10 cellular contexts compared by ENCODE assay signal in genomic region chr5:61342066-61342465, GRCh38. TPM values are rescaled to one million over a fixed set of nuclear protein-coding genes. Genes with fewer than 3 reads are reported as not detected.
DNase-seq lines count a peak whose midpoint lies in the region.
"Had no signal": no experiment of that assay in that cellular context is flagged by ENCODE, and none has a peak within 500 bp of the region (broad histone marks: within the 10 kb centered on the region; RNA-seq: fewer than 3 reads in every experiment).

No MANE protein-coding gene starts in this region.

- no peak overlapping the region for H3K27ac ChIP-seq in mesendoderm (ENCODE audit: low read depth, low read length)

- H3K56ac ChIP-seq in mesendoderm (ENCODE audit: low read length) = no peak overlapping the region

- H3K4ac ChIP-seq in mesendoderm (ENCODE audit: low read depth, low read length) = no peak overlapping the region

- H3K27me3 ChIP-seq in mesendoderm (ENCODE audit: insufficient read depth, low read length, poor library complexity) = no peaks in the 10 kb centered on the region

- peaks cover 46% of the 10 kb centered on the region for H3K79me2 ChIP-seq in mesendoderm (ENCODE audit: control insufficient read depth, insufficient read depth, low read length)

- H3K4me3 ChIP-seq in mesendoderm (ENCODE audit: low read length) = no peak overlapping the region

- H3K18ac ChIP-seq in mesendoderm (ENCODE audit: low read length) = no peak overlapping the region

- no peak overlapping the region for H2BK15ac ChIP-seq in mesendoderm (replicated peaks; ENCODE audit: low read depth)

- H3K79me1 ChIP-seq in mesendoderm (ENCODE audit: low read length) = peaks cover 13% of the 10 kb centered on the region

- no peak overlapping the region for H2BK5ac ChIP-seq in mesendoderm (ENCODE audit: low read length)

- DNase-seq in EH (ENCODE audit: low read depth) (peak; percentile 85), MV-4-11 (lab: John Stamatoyannopoulos, UW) (peak; percentile 88), astrocyte of the hippocampus (ENCODE audit: low read depth, low spot score) (peak; percentile 45), mesendoderm (peak; percentile 42), 8988T (no peak), DMS 273 (lab: John Stamatoyannopoulos, UW; ENCODE audit: unreplicated experiment) (no peak), DMS153 treated with DMSO at 0.1 percent for 48 hours (lab: John Stamatoyannopoulos, UW; ENCODE audit: unreplicated experiment) (no peak), T-helper 9 cell (no peak)
- DNase-seq: NCI-H2029, Right ventricle myocardium superior had no signal

- H3K4me2 ChIP-seq in mesendoderm (ENCODE audit: low read length) = no peak overlapping the region

- H3K36me3 ChIP-seq in mesendoderm (ENCODE audit: control insufficient read depth, insufficient read depth, low read length) = no peaks in the 10 kb centered on the region

- H3K4me1 ChIP-seq in mesendoderm (ENCODE audit: control insufficient read depth, low read depth, low read length) = peaks cover 2% of the 10 kb centered on the region

- no peak overlapping the region for H3K23ac ChIP-seq in mesendoderm (ENCODE audit: low read length)

- H4K8ac ChIP-seq in mesendoderm (ENCODE audit: low read depth, low read length) = no peak overlapping the region

- H4K5ac ChIP-seq in mesendoderm (ENCODE audit: low read length) = no peak overlapping the region

- H2BK120ac ChIP-seq in mesendoderm (ENCODE audit: low read depth, low read length) = no peak overlapping the region

- no CpG with 5 or more reads among the region's 4 CpGs for WGBS in mesendoderm (ENCODE audit: extremely low coverage, insufficient coverage, low lambda C conversion rate)

- H3K9ac ChIP-seq in mesendoderm (ENCODE audit: low read length) = no peak overlapping the region

- H2AK5ac ChIP-seq in mesendoderm (ENCODE audit: low read length) = no peak overlapping the region

RNA-seq across cellular contexts. Expression of gene ZSWIM6, which starts 10.0 kb away (rescaled TPM):
- polyA plus RNA-seq in mesendoderm (2013, experiment 1 of 2) = 8.2 TPM
- polyA plus RNA-seq in mesendoderm (2013, experiment 2 of 2) = 8.1 TPM

Comparison
In these comparisons a context has a peak if more than half of its experiments do, and no peak if none do; other contexts are left out.
1. DNase-seq: peak in EH (single experiment), MV-4-11 (single experiment), astrocyte of the hippocampus (single experiment) and mesendoderm (single experiment); none in 8988T (single experiment), DMS 273 (single experiment), DMS153 treated with DMSO at 0.1 percent for 48 hours (single experiment) and T-helper 9 cell (single experiment).